8 cellular contexts compared by ENCODE assay signal in genomic region chr17:29180051-29180787, GRCh38. TPM values are rescaled to one million over a fixed set of nuclear protein-coding genes. Genes with fewer than 3 reads are reported as not detected.
A peak's percentile ranks its signal among the peaks of the same experiment; 100 is the strongest.
DNase-seq lines count a peak whose midpoint lies in the region; ATAC-seq, FAIRE-seq and TF ChIP-seq lines count a peak whose summit lies in the region.

Gene MYO18A, minus strand, starts transcription at chr17:29180398. Its CDS starts 13,458 bp downstream, at chr17:29166940.

- H2AFZ ChIP-seq in neural cell (ENCODE audit: low read depth, low read length): peak within 1 kb of the TSS; percentile 88

- 1 to 10% (median 2%) methylated on average over 3 to 75 of the region's 75 CpGs for WGBS in stomach, 5 donors

- TF ChIP-seq POLR2A in Raji (IDR thresholded peaks at IDR 0.05; ENCODE audit: insufficient read depth, low read depth, low read length) (peak; percentile 50; the same call in 1 of the 2 replicates), stomach (IDR thresholded peaks at IDR 0.05) (no peak)

- no peaks in the 10 kb centered on the region for H4K20me1 ChIP-seq in neural cell (ENCODE audit: insufficient read depth)

- peak within 1 kb of the TSS; percentile 93 for H3K9ac ChIP-seq in neural cell (ENCODE audit: low read length)

- H3K9me3 ChIP-seq in neural cell (ENCODE audit: low read length) (no peaks in the 10 kb centered on the region), stomach (no peaks in the 10 kb centered on the region)

- no peaks in the 10 kb centered on the region for H3F3A ChIP-seq in neural cell (ENCODE audit: insufficient read depth, low read length, poor library complexity, severe bottlenecking)

- peaks cover 31% of the 10 kb centered on the region for H3K79me2 ChIP-seq in neural cell (replicated peaks; ENCODE audit: insufficient read depth, low read length)

- intact Hi-C loops in stomach (cut with DNase I; ENCODE audit: low total_unique reads): loop anchor here (5.0 kb wide), 1 partner anchor 33 kb away; no protein-coding TSS in a partner anchor

- H3K4me3 ChIP-seq in fibroblast of villous mesenchyme (ENCODE audit: low read depth, low read length) (peak within 1 kb of the TSS; percentile 66), neural cell (ENCODE audit: low read length) (peak within 1 kb of the TSS; percentile 91), stomach (peak within 1 kb of the TSS; percentile 60 to 66 (median 63))

- H3K27me3 ChIP-seq in neural cell (ENCODE audit: insufficient read depth, low read depth, low read length): no peaks in the 10 kb centered on the region
- no peaks in the 10 kb centered on the region for H3K27me3 ChIP-seq in stomach

- H3K9me2 ChIP-seq in neural cell (ENCODE audit: insufficient read depth, low read length): no peaks in the 10 kb centered on the region

- peaks cover 45 to 58% (median 55%) of the 10 kb centered on the region in 4 donors for H3K4me1 ChIP-seq in stomach

- DNase-seq in D721Med (ENCODE audit: insufficient read length, low spot score) (peak; percentile 81), fibroblast of villous mesenchyme (ENCODE audit: low read depth) (peak; percentile 68), stomach (peak; percentile 85)
- peak; percentile 92 for DNase-seq in activated effector memory CD4-positive, alpha-beta T cell treated with anti-CD3 and anti-CD28 coated beads, Interleukin-2, amount 50 U/mL, for 16 hours

- no peak for FAIRE-seq in D721Med (lab: Jason Lieb, UNC)

- H3K27ac ChIP-seq in neural cell (ENCODE audit: low read length) (peak within 1 kb of the TSS; percentile 84), stomach (peak within 1 kb of the TSS; percentile 81 to 94 (median 92))

- no peak for TF ChIP-seq EP300 in Ishikawa (IDR thresholded peaks at IDR 0.05; ENCODE audit: borderline replicate concordance)
- no peak for TF ChIP-seq EP300 in neural cell (conservative IDR thresholded peaks at IDR 0.05; ENCODE audit: poor library complexity, severe bottlenecking)
- TF ChIP-seq EP300 in stomach (IDR thresholded peaks at IDR 0.05): no peak

- H3K4me2 ChIP-seq in neural cell (ENCODE audit: low read length): peak within 1 kb of the TSS; percentile 95

- ATAC-seq in GM21515 (IDR thresholded peaks at IDR 0.05; ENCODE audit: unreplicated experiment): peak; percentile 76

- peak; percentile 77 for TF ChIP-seq CTCF in D721Med (IDR thresholded peaks at IDR 0.05; ENCODE audit: insufficient read depth, missing control alignments)
- peak; percentile 72 for TF ChIP-seq CTCF in fibroblast of villous mesenchyme (IDR thresholded peaks at IDR 0.05; ENCODE audit: insufficient read depth, low read depth, low read length)
- TF ChIP-seq CTCF in neural cell (IDR thresholded peaks at IDR 0.05; ENCODE audit: poor library complexity, severe bottlenecking): peak; percentile 98
- TF ChIP-seq CTCF in stomach (IDR thresholded peaks at IDR 0.05): peak in 5 of 7 experiments; percentile 54 to 96 (median 87)

- peak; percentile 49; the same call in 1 of the 2 replicates for TF ChIP-seq RAD21 in Ishikawa (IDR thresholded peaks at IDR 0.05; ENCODE audit: low read depth)
- TF ChIP-seq RAD21 in neural cell (conservative IDR thresholded peaks at IDR 0.05): peak; percentile 61

- no peaks in the 10 kb centered on the region for H3K36me3 ChIP-seq in neural cell (ENCODE audit: insufficient read depth, low read length)
- H3K36me3 ChIP-seq in stomach: no peaks in the 10 kb centered on the region

TF ChIP-seq in Ishikawa, 13 proteins besides CTCF, POLR2A, EP300 and RAD21 (continues in another document):
- TF ChIP-seq TEAD4 (IDR thresholded peaks at IDR 0.05) (no peak), MAX (IDR thresholded peaks at IDR 0.05) (peak; percentile 46; the same call in 1 of the 2 replicates), FOXM1 (IDR thresholded peaks at IDR 0.05; ENCODE audit: borderline replicate concordance, low read depth) (no peak), REST (IDR thresholded peaks at IDR 0.05; ENCODE audit: low read depth) (no peak), NFIC (IDR thresholded peaks at IDR 0.05) (no peak), YY1 (IDR thresholded peaks at IDR 0.05; ENCODE audit: low read depth) (no peak), ZBTB7A (IDR thresholded peaks at IDR 0.05; ENCODE audit: low read depth) (no peak), CEBPB (IDR thresholded peaks at IDR 0.05) (no peak)

TF ChIP-seq in neural cell, 6 proteins besides CTCF, POLR2A, EP300 and RAD21:
- TF ChIP-seq TAF1 (IDR thresholded peaks at IDR 0.05; ENCODE audit: low read depth) (peak; percentile 69), SMC3 (conservative IDR thresholded peaks at IDR 0.05; ENCODE audit: poor library complexity) (peak; percentile 76), REST (IDR thresholded peaks at IDR 0.05; ENCODE audit: borderline replicate concordance) (no peak), POLR2AphosphoS5 (IDR thresholded peaks at IDR 0.05) (peak; percentile 83), MXI1 (conservative IDR thresholded peaks at IDR 0.05; ENCODE audit: poor library complexity, severe bottlenecking) (no peak), EZH2 (IDR thresholded peaks at IDR 0.05; ENCODE audit: borderline replicate concordance, insufficient read depth, low read length, poor library complexity, severe bottlenecking) (no peak)
TF ChIP-seq in neural cell: peak in this region for 3.

RNA-seq across cellular contexts. Expression of gene MYO18A, which starts in this region (rescaled TPM):
- total RNA-seq in fibroblast of villous mesenchyme (59.6 and 61.2 TPM in 2 replicates), stomach (100 to 1,000 TPM in 3 of 5 donors, 10 to 100 TPM in 2; 42.8 to 305 (median 121) TPM)
- polyA plus RNA-seq in neural cell (21.6 and 23.9 TPM in 2 replicates), stomach (10 to 100 TPM; 16.5 to 30.3 (median 28.2) TPM)
- 72.5 and 81.3 TPM in 2 replicates for polyA minus RNA-seq in neural cell

Comparison
In these comparisons a context has a peak if more than half of its experiments do, and no peak if none do; other contexts are left out.
1. Peak in every context shown above with its lines: DNase-seq, ATAC-seq, H3K4me3 ChIP-seq and H3K27ac ChIP-seq.